In the genomic region with DNA sequence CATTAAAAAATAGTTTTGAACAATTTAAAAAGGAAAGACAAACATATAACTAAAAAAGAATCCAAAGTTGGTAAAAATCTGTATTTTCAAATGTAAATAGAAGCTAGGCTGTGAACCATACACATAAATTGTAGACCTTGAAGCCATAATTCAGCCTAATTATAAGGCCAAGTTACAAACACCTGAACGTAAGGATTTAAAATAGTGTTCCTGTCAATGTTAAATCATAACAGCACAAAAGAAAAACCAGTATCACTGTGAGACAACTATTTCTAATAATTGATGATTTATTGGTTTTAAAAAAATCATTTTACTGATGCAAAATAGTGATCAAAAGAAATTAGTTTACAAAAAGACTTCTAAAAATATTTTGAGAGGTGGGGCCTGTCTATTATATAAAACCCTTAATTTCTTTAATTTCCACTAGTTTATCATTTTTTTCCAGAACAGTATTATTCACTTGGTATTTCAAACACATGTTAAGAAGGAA, we compare ENCODE assay signal across 8 cellular contexts. TPM values are rescaled to one million over a fixed set of nuclear protein-coding genes. Genes with fewer than 3 reads are reported as not detected.
DNase-seq lines count a peak whose midpoint lies in the region; ATAC-seq, FAIRE-seq and TF ChIP-seq lines count a peak whose summit lies in the region.

No MANE protein-coding gene starts in this region.

- H3K27me3 ChIP-seq in HUES6 (ENCODE audit: control insufficient read depth, insufficient read depth, low read length) = no peaks in the 10 kb centered on the region
- no peaks in the 10 kb centered on the region for H3K27me3 ChIP-seq in mammary epithelial cell (ENCODE audit: insufficient read depth, low read length)
- H3K27me3 ChIP-seq in mononuclear cell (ENCODE audit: insufficient read depth, low read length) = no peaks in the 10 kb centered on the region

- peaks cover 3% of the 10 kb centered on the region for H4K20me1 ChIP-seq in mammary epithelial cell (ENCODE audit: insufficient read depth, low read length)

- H3K9ac ChIP-seq in HUES6 (ENCODE audit: low read length) (no peak overlapping the region), mammary epithelial cell (ENCODE audit: insufficient read depth, low read length) (peak overlapping the region; percentile 98)

- DNase-seq in A549 (ENCODE audit: low read depth in 1 of 2, low spot score in 1 of 2) = no peak
- DNase-seq in mammary epithelial cell = no peak
- no peak for DNase-seq in GM19238 (ENCODE audit: insufficient read length, low spot score)
- no peak for DNase-seq in SKM-1 treated with dmso at 0.1 percent for 144 hours (lab: John Stamatoyannopoulos, UW; ENCODE audit: unreplicated experiment)
- no peak for DNase-seq in NOMO-1 treated with DMSO at 0.1 percent for 48 hours (lab: John Stamatoyannopoulos, UW; ENCODE audit: unreplicated experiment)

- CTCF ChIA-PET in A549 (lab: Yijun Ruan, JAX) (interaction anchor here (0.9 to 11.3 kb wide), 9 partner anchors 17 to 488 kb away, joined by 3 to 76 read pairs (median 4); no protein-coding TSS in a partner anchor), mammary epithelial cell (lab: Charles Lee; ENCODE audit: low non-redundant PET) (no interaction called here)

- H3K9me3 ChIP-seq in A549 (no peaks in the 10 kb centered on the region), HUES6 (ENCODE audit: control insufficient read depth, insufficient read depth, low read depth, low read length) (no peaks in the 10 kb centered on the region), mammary epithelial cell (replicated peaks; ENCODE audit: insufficient read depth, low read length) (no peaks in the 10 kb centered on the region), mononuclear cell (ENCODE audit: low read depth, low read length) (no peaks in the 10 kb centered on the region)

- H3K79me2 ChIP-seq in mammary epithelial cell (ENCODE audit: insufficient read depth, low read length) = peaks cover 86% of the 10 kb centered on the region

- no peak overlapping the region for H2AFZ ChIP-seq in mammary epithelial cell (ENCODE audit: low read depth, low read length)

- H3K4me3 ChIP-seq in A549 = peak overlapping the region; percentile 64
- H3K4me3 ChIP-seq in HUES6 (ENCODE audit: low read depth, low read length) = peak overlapping the region; percentile 74
- H3K4me3 ChIP-seq in mammary epithelial cell (replicated peaks in 1 of 3; ENCODE audit: insufficient read depth in 1 of 3, low read depth in 2 of 3, low read length in 3 of 3) = peak overlapping the region; percentile 54 to 93 (median 80)
- peak overlapping the region; percentile 74 for H3K4me3 ChIP-seq in mononuclear cell (ENCODE audit: low read length)

- H3K4me1 ChIP-seq in A549 = peaks cover 37% of the 10 kb centered on the region
- H3K4me1 ChIP-seq in HUES6 (ENCODE audit: control insufficient read depth, insufficient read depth, low read length) = peaks cover 65% of the 10 kb centered on the region
- H3K4me1 ChIP-seq in mammary epithelial cell (ENCODE audit: insufficient read depth, low read length) = peaks cover 26% of the 10 kb centered on the region
- peaks cover 59% of the 10 kb centered on the region for H3K4me1 ChIP-seq in mononuclear cell (ENCODE audit: insufficient read depth, low read length)

- 14% methylated on average over 1 of the region's 1 CpG for WGBS in A549 (ENCODE audit: missing lambda C conversion rate)
- WGBS in mammary epithelial cell (ENCODE audit: low coverage, missing lambda C conversion rate) = 0% methylated on average over 1 of the region's 1 CpG

- no peak for TF ChIP-seq EP300 in A549 (IDR thresholded peaks at IDR 0.05)

- ATAC-seq in A549 (no peak), GM18498 (IDR thresholded peaks at IDR 0.05; ENCODE audit: unreplicated experiment) (no peak)

- TF ChIP-seq RAD21 in A549 (conservative IDR thresholded peaks at IDR 0.05 in 1 of 2, IDR thresholded peaks at IDR 0.05 in 1 of 2) = no peak

- H3K4me2 ChIP-seq in A549 = peak overlapping the region; percentile 96
- peak overlapping the region; percentile 99 for H3K4me2 ChIP-seq in mammary epithelial cell (ENCODE audit: insufficient read depth, low read depth, low read length)

- TF ChIP-seq CTCF in A549 (IDR thresholded peaks at IDR 0.05) (no peak), mammary epithelial cell (conservative IDR thresholded peaks at IDR 0.05 in 1 of 2, IDR thresholded peaks at IDR 0.05 in 1 of 2; ENCODE audit: extremely low read depth in 1 of 2, insufficient read depth in 1 of 2, low read depth in 1 of 2, low read length in 2 of 2) (no peak)

- FAIRE-seq in A549 (lab: Jason Lieb, UNC) = no peak

- TF ChIP-seq POLR2A in A549 (IDR thresholded peaks at IDR 0.05; ENCODE audit: low read length) = no peak

- POLR2A ChIA-PET in A549 (lab: Yijun Ruan, JAX) = interaction anchor here (1.1 to 1.2 kb wide), 2 partner anchors 118 to 478 kb away, joined by 4 to 6 read pairs; no protein-coding TSS in a partner anchor

- H3K36me3 ChIP-seq in HUES6 (ENCODE audit: control insufficient read depth, insufficient read depth, low read length) (peaks cover 36% of the 10 kb centered on the region), mammary epithelial cell (ENCODE audit: insufficient read depth, low read length) (peaks cover 20% of the 10 kb centered on the region)

- intact Hi-C loops in mammary epithelial cell (cut with micrococcal nuclease) = loop anchor here (10.0 kb wide), 1 partner anchor 211 kb away; no protein-coding TSS in a partner anchor

- H3K27ac ChIP-seq in A549 (peak overlapping the region; percentile 96), HUES6 (ENCODE audit: low read depth, low read length) (no peak overlapping the region), mammary epithelial cell (ENCODE audit: insufficient read depth, low read depth, low read length) (peak overlapping the region; percentile 87)

- in situ Hi-C loops in mammary epithelial cell (cut with MboI; ENCODE audit: low sequenced_read_pairs in 2 of 2) = loop anchor here (5.0 to 25.0 kb wide), 4 partner anchors 103 to 469 kb away; no protein-coding TSS in a partner anchor

- BruUV-seq in mammary epithelial cell (replicated peaks; lab: Mats Ljungman, UMichigan) = no TSS peak

- dilution Hi-C loops in mammary epithelial cell (cut with HindIII; ENCODE audit: low sequenced_read_pairs) = no loop called here

TF ChIP-seq in A549, 52 proteins besides CTCF, POLR2A, EP300 and RAD21:
- TF ChIP-seq, protein P1, sequence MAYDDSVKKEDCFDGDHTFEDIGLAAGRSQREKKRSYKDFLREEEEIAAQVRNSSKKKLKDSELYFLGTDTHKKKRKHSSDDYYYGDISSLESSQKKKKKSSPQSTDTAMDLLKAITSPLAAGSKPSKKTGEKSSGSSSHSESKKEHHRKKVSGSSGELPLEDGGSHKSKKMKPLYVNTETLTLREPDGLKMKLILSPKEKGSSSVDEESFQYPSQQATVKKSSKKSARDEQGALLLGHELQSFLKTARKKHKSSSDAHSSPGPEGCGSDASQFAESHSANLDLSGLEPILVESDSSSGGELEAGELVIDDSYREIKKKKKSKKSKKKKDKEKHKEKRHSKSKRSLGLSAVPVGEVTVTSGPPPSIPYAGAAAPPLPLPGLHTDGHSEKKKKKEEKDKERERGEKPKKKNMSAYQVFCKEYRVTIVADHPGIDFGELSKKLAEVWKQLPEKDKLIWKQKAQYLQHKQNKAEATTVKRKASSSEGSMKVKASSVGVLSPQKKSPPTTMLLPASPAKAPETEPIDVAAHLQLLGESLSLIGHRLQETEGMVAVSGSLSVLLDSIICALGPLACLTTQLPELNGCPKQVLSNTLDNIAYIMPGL (CRISPR knock-in tag; IDR thresholded peaks at IDR 0.05; ENCODE audit: borderline replicate concordance) = no peak; the same call in 1 of the 2 replicates
- no peak for TF ChIP-seq KDM5A (IDR thresholded peaks at IDR 0.05)
- no peak for TF ChIP-seq ESRRA (IDR thresholded peaks at IDR 0.05; ENCODE audit: borderline replicate concordance, low read length)
- no peak for TF ChIP-seq CHD4 (IDR thresholded peaks at IDR 0.05; ENCODE audit: borderline replicate concordance)
- TF ChIP-seq MYC (IDR thresholded peaks at IDR 0.05; ENCODE audit: borderline replicate concordance, low read length) = no peak
- TF ChIP-seq TP53 (CRISPR knock-in tag; IDR thresholded peaks at IDR 0.05) = no peak
- no peak for TF ChIP-seq HOXB5 (CRISPR knock-in tag; IDR thresholded peaks at IDR 0.05)
- no peak for TF ChIP-seq CEBPB (IDR thresholded peaks at IDR 0.05)
- TF ChIP-seq MAZ (IDR thresholded peaks at IDR 0.05; ENCODE audit: borderline replicate concordance, low read depth, low read length) = no peak
- TF ChIP-seq EHF (CRISPR knock-in tag; IDR thresholded peaks at IDR 0.05) = no peak
- TF ChIP-seq BHLHE40 (IDR thresholded peaks at IDR 0.05; ENCODE audit: low read depth, low read length) = no peak
- TF ChIP-seq, protein P2, sequence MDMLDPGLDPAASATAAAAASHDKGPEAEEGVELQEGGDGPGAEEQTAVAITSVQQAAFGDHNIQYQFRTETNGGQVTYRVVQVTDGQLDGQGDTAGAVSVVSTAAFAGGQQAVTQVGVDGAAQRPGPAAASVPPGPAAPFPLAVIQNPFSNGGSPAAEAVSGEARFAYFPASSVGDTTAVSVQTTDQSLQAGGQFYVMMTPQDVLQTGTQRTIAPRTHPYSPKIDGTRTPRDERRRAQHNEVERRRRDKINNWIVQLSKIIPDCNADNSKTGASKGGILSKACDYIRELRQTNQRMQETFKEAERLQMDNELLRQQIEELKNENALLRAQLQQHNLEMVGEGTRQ (IDR thresholded peaks at IDR 0.05) = no peak
- TF ChIP-seq FOSB (CRISPR knock-in tag; IDR thresholded peaks at IDR 0.05) = no peak
- no peak for TF ChIP-seq ZC3H11A (IDR thresholded peaks at IDR 0.05)
- TF ChIP-seq POLR2AphosphoS2 (conservative IDR thresholded peaks at IDR 0.05; ENCODE audit: low read length) = no peak
TF ChIP-seq in A549: peak in this region for 0.

RNA-seq across cellular contexts. Expression of a gene that starts 4.4 kb away (rescaled TPM):
- 38.2 and 53.5 TPM in 2 replicates for polyA plus RNA-seq in A549 (2011; rRNA removed)
- polyA plus RNA-seq in A549 (2012; cell fraction: cytosol; rRNA removed) = 79.4 and 99.0 TPM in 2 replicates
- 131 and 168 TPM in 2 replicates for polyA plus RNA-seq in A549 (2012; cell fraction: nucleus; rRNA removed)
- 42.7 to 53.5 TPM (median 53.0 TPM) in 3 replicates for polyA plus RNA-seq in A549 (2017; fragmentation: RNase III; extraction: RNeasy Plus Mini Kit Qiagen cat#74134 plus additional on column Dnase treatment)
- 76.2 and 82.0 TPM in 2 replicates for polyA minus RNA-seq in A549 (2011; rRNA and poly(A)+ RNA removed)
- total RNA-seq in mammary epithelial cell = 100 to 1,000 TPM in 1 of 2 donors, 10 to 100 TPM in 1; 75.3 to 109 TPM
- polyA plus RNA-seq in mammary epithelial cell = 63.4 TPM
- polyA minus RNA-seq in mammary epithelial cell = 33.1 TPM
- total RNA-seq in mononuclear cell = 465 TPM
